8 cellular contexts compared by ENCODE assay signal in the genomic region with DNA sequence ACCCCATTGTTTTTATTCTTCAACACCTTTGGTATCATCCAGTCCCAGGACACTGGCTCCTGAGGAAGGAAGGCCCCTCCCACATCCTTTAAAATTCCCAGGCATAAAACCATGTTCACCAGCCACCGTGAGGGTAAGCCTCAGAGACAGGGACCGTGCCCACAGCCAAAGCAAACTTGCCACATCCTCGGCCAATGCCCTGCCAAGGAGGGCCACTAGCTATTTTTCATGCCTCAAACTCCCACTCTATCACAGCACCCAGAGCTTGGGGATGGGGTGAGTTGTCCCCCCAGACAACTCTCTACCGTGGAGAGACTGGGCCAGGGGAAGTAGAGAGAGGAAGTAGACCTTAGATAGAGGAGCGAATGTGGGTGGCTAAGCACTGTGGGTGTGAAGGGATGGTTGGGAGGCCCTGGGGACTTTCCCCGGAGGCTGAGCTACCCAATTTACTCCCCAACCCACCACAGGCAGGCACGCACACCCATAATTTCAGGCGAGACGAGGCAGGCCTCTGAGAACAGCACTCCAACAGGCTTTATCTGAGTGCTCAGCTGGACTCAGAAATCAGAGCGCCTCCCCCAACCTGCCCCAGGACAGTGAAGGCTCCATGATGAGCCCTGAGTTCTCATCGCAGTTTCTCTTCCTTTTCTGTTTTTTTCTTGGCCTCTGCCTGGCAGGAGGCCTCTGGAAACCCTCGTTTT. TPM values are rescaled to one million over a fixed set of nuclear protein-coding genes. Genes with fewer than 3 reads are reported as not detected.
A peak's percentile ranks its signal among the peaks of the same experiment; 100 is the strongest.
DNase-seq lines count a peak whose midpoint lies in the region; ATAC-seq and TF ChIP-seq lines count a peak whose summit lies in the region.

No MANE protein-coding gene starts in this region.

- in situ Hi-C loops in KBM-7 (cut with MboI; ENCODE audit: low pct_unique_long_range_greater_than_20kb, low sequenced_read_pairs): no loop called here

- no peaks in the 10 kb centered on the region for H4K20me1 ChIP-seq in DOHH2 (ENCODE audit: control insufficient read depth, insufficient read depth, low read depth, low read length)

- no peaks in the 10 kb centered on the region for H3K36me3 Mint-ChIP-seq in endodermal cell (ENCODE audit: low read depth)

- H3K4me1 Mint-ChIP-seq in endodermal cell: peaks cover 56% of the 10 kb centered on the region

- H3K27me3 Mint-ChIP-seq in endodermal cell (ENCODE audit: insufficient read depth): peaks cover 24% of the 10 kb centered on the region

- H3K36me3 ChIP-seq in DOHH2 (ENCODE audit: control insufficient read depth, low read length) (peaks cover 13% of the 10 kb centered on the region), endodermal cell (ENCODE audit: control insufficient read depth, insufficient read depth, low read length) (no peaks in the 10 kb centered on the region), upper lobe of left lung (no peaks in the 10 kb centered on the region)

- H3K9ac ChIP-seq in endodermal cell (ENCODE audit: extremely low read depth, low read length, poor library complexity, severe bottlenecking): peak overlapping the region; percentile 37

- 0 out of 2 replicates have a peak, but pooled peaks cover 3% of the 10 kb centered on the region for H3K79me2 ChIP-seq in DOHH2 (ENCODE audit: control insufficient read depth, low read length)

- H3K9me3 Mint-ChIP-seq in endodermal cell: no peaks in the 10 kb centered on the region

- peak in 1 of 4 donors; percentile 3 for TF ChIP-seq EP300 in upper lobe of left lung (IDR thresholded peaks at IDR 0.05)

- DNase-seq in KBM-7 (peak; percentile 93), endodermal cell (peak; percentile 72), pons (ENCODE audit: low spot score) (peak; percentile 78), upper lobe of left lung (peak in 1 of 2 donors; percentile 78), NCI-H1048 (lab: John Stamatoyannopoulos, UW) (no peak)
- peak; percentile 76 to 88 for DNase-seq in activated CD4-positive, alpha-beta T cell treated with anti-CD3 and anti-CD28 coated beads, Interleukin-2, amount 50 U/mL, for 24 hours (ENCODE audit: low read depth in 1 of 2, low spot score in 1 of 2)

- WGBS in endodermal cell (ENCODE audit: insufficient coverage in 1 of 2, insufficient read length in 1 of 2), 2 experiments: 76 to 78% methylated on average over 5 to 12 of the region's 12 CpGs
- WGBS in upper lobe of left lung, 2 donors: 21 to 34% methylated on average over 9 to 12 of the region's 12 CpGs

- TF ChIP-seq CTCF in DOHH2 (IDR thresholded peaks at IDR 0.05; ENCODE audit: low read depth, low read length, poor library complexity, severe bottlenecking) (no peak), endodermal cell (conservative IDR thresholded peaks at IDR 0.05) (no peak), upper lobe of left lung (IDR thresholded peaks at IDR 0.05) (no peak)

- H3K4me3 ChIP-seq in DOHH2 (ENCODE audit: low read length): peak overlapping the region; percentile 72
- peak overlapping the region; percentile 61 for H3K4me3 ChIP-seq in endodermal cell (ENCODE audit: low read length)
- peak overlapping the region in 3 of 4 donors; percentile 21 to 40 (median 34) for H3K4me3 ChIP-seq in upper lobe of left lung

- H3K27ac Mint-ChIP-seq in endodermal cell: peak overlapping the region; percentile 98

- H3K4me1 ChIP-seq in DOHH2 (ENCODE audit: control insufficient read depth, low read length) (peaks cover 96% of the 10 kb centered on the region), endodermal cell (ENCODE audit: control insufficient read depth, insufficient read depth, low read length) (peaks cover 12% of the 10 kb centered on the region), upper lobe of left lung (peaks cover 54 to 65% (median 61%) of the 10 kb centered on the region in 4 donors)

- H3K27me3 ChIP-seq in DOHH2 (ENCODE audit: control insufficient read depth, low read length) (no peaks in the 10 kb centered on the region), endodermal cell (ENCODE audit: control insufficient read depth, insufficient read depth, low read length, poor library complexity, severe bottlenecking) (no peaks in the 10 kb centered on the region), upper lobe of left lung (no peaks in the 10 kb centered on the region)

- H3K9me3 ChIP-seq in DOHH2 (ENCODE audit: control insufficient read depth, insufficient read depth, low read length): no peaks in the 10 kb centered on the region
- H3K9me3 ChIP-seq in endodermal cell (ENCODE audit: control insufficient read depth, low read length): no peaks in the 10 kb centered on the region
- no peaks in the 10 kb centered on the region for H3K9me3 ChIP-seq in upper lobe of left lung

- H3F3A ChIP-seq in DOHH2 (ENCODE audit: control insufficient read depth, insufficient read depth): peaks cover 43% of the 10 kb centered on the region

- H3K4me3 Mint-ChIP-seq in endodermal cell: peak overlapping the region; percentile 43

- ATAC-seq in GM21390 (IDR thresholded peaks at IDR 0.05; ENCODE audit: unreplicated experiment): peak; percentile 54
- ATAC-seq in upper lobe of left lung (ENCODE audit: low FRiP score in 2 of 2): peak; percentile 54 to 63

- peak overlapping the region; percentile 95 for H3K4me2 ChIP-seq in DOHH2 (ENCODE audit: low read length)

- peak in 1 of 4 donors; percentile 48 for TF ChIP-seq POLR2A in upper lobe of left lung (IDR thresholded peaks at IDR 0.05)

- H3K27ac ChIP-seq in DOHH2 (ENCODE audit: low read depth, low read length) (peak overlapping the region; percentile 98), endodermal cell (ENCODE audit: low read depth, low read length) (peak overlapping the region; percentile 93), upper lobe of left lung (peak overlapping the region; percentile 93 to 97 (median 94))

- no peaks in the 10 kb centered on the region for H3K9me2 ChIP-seq in DOHH2 (replicated peaks; ENCODE audit: control insufficient read depth, low read length)

RNA-seq across cellular contexts. Expression of a gene that starts 15.9 kb away (rescaled TPM):
- total RNA-seq in endodermal cell (10 to 100 TPM; 49.8 to 54.6 TPM), upper lobe of left lung (100 to 1,000 TPM in 3 of 6 donors, 10 to 100 TPM in 3; 59.1 to 178 (median 104) TPM)
- 73.2 TPM for polyA plus RNA-seq in endodermal cell (2013, experiment 1 of 2)
- 77.5 TPM for polyA plus RNA-seq in endodermal cell (2013, experiment 2 of 2)

RNA-seq across cellular contexts. Expression of a gene that starts 60.0 kb away (rescaled TPM):
- total RNA-seq in endodermal cell: under 1 TPM in 1 of 2 donors, not detected in 1; 0.07 TPM
- not detected for polyA plus RNA-seq in endodermal cell (2013, experiment 1 of 2)
- polyA plus RNA-seq in endodermal cell (2013, experiment 2 of 2): not detected
- 10 to 100 TPM in 2 of 6 donors, 1 to 10 TPM in 4; 2.0 to 97.4 (median 3.7) TPM for total RNA-seq in upper lobe of left lung
